34 cellular contexts compared by ENCODE assay signal in the genomic region with DNA sequence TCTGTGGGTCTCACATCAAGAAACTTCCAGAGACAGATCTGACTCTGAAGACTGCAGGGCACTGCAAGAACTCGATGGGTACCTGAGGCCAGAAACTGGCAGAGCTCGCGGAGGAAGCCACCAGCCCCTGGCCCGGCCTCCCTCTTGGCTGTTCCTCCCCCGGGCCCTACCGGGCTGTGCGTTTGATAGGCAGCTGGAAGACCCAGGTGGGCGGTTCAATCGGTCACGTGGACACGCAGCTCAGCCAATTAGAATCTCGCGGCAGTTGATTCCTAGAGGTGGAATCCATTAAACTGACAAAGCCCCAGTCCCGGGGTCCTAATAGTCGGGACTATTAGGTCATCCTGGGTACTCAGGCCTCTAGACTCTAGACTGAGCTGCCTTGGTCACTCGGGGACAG.
"Had no signal": no experiment of that assay in that cellular context is flagged by ENCODE, and none has a peak within 500 bp of the region (broad histone marks: within the 10 kb centered on the region; RNA-seq: fewer than 3 reads in every experiment).

No MANE protein-coding gene starts in this region.

- H3K4me3 Mint-ChIP-seq: activated CD4-positive, alpha-beta T cell treated with anti-CD3 and anti-CD28 coated beads, Interleukin-2, amount 10 ng/mL, durations not matched to agents 24 days and 14 days; activated CD8-positive, alpha-beta T cell treated with anti-CD3 and anti-CD28 coated beads for 36 hours; activated naive CD8-positive, alpha-beta T cell treated with anti-CD3 and anti-CD28 coated beads for 36 hours; activated T-cell treated with anti-CD3 and anti-CD28 coated beads, Interleukin-2, amount 50 U/mL, for 72 hours; activated T-helper 17 cell treated with anti-CD3 and anti-CD28 coated beads, Interleukin-2, amount 50 U/mL, for 72 hours; central memory CD8-positive, alpha-beta T cell had no signal

- H3K27ac Mint-ChIP-seq: activated CD4-positive, alpha-beta T cell treated with anti-CD3 and anti-CD28 coated beads, Interleukin-2, amount 10 ng/mL, durations not matched to agents 24 days and 14 days; activated CD8-positive, alpha-beta T cell treated with anti-CD3 and anti-CD28 coated beads for 36 hours; activated naive CD8-positive, alpha-beta T cell treated with anti-CD3 and anti-CD28 coated beads for 36 hours; activated T-cell treated with anti-CD3 and anti-CD28 coated beads, Interleukin-2, amount 50 U/mL, for 72 hours; activated T-helper 17 cell treated with anti-CD3 and anti-CD28 coated beads, Interleukin-2, amount 50 U/mL, for 72 hours had no signal

- H3K27me3 ChIP-seq: ascending aorta, cardiac muscle cell, MG63 had no signal

- H3K9me3 Mint-ChIP-seq: activated CD4-positive, alpha-beta T cell treated with anti-CD3 and anti-CD28 coated beads, Interleukin-2, amount 10 ng/mL, durations not matched to agents 24 days and 14 days; activated CD8-positive, alpha-beta T cell treated with anti-CD3 and anti-CD28 coated beads for 36 hours; activated naive CD8-positive, alpha-beta T cell treated with anti-CD3 and anti-CD28 coated beads for 36 hours; activated T-cell treated with anti-CD3 and anti-CD28 coated beads, Interleukin-2, amount 50 U/mL, for 72 hours; activated T-helper 17 cell treated with anti-CD3 and anti-CD28 coated beads, Interleukin-2, amount 50 U/mL, for 72 hours; central memory CD8-positive, alpha-beta T cell had no signal

- H3K9me3 ChIP-seq: ascending aorta, MG63 had no signal

- H3K4me1 ChIP-seq: ascending aorta had no signal

- H3K4me1 Mint-ChIP-seq: activated CD4-positive, alpha-beta T cell treated with anti-CD3 and anti-CD28 coated beads, Interleukin-2, amount 10 ng/mL, durations not matched to agents 24 days and 14 days; activated naive CD8-positive, alpha-beta T cell treated with anti-CD3 and anti-CD28 coated beads for 36 hours; activated T-helper 17 cell treated with anti-CD3 and anti-CD28 coated beads, Interleukin-2, amount 50 U/mL, for 72 hours; central memory CD8-positive, alpha-beta T cell had no signal

- DNase-seq: activated CD4-positive, alpha-beta T cell treated with anti-CD3 and anti-CD28 coated beads for 1 hour; activated CD4-positive, alpha-beta T cell treated with anti-CD3 and anti-CD28 coated beads, Interleukin-2, amount 10 ng/mL, durations not matched to agents 24 days and 14 days; activated CD4-positive, alpha-beta T cell treated with anti-CD3 and anti-CD28 coated beads, Interleukin-2, amount 50 U/mL, for 4 hours; activated CD4-positive, CD25-positive, alpha-beta regulatory T cell; activated CD8-positive, alpha-beta T cell treated with anti-CD3 and anti-CD28 coated beads for 36 hours; activated effector memory CD4-positive, alpha-beta T cell treated with anti-CD3 and anti-CD28 coated beads, Interleukin-2, amount 50 U/mL, for 16 hours; activated naive CD4-positive, alpha-beta T cell; activated naive CD4-positive, alpha-beta T cell treated with anti-CD3 and anti-CD28 coated beads, Interleukin-2, amount 50 U/mL, for 16 hours; activated naive CD8-positive, alpha-beta T cell treated with anti-CD3 and anti-CD28 coated beads for 36 hours; activated T-cell treated with anti-CD3 and anti-CD28 coated beads, Interleukin-2, amount 50 U/mL, for 1 hour; activated T-cell treated with anti-CD3 and anti-CD28 coated beads, Interleukin-2, amount 50 U/mL, for 72 hours; amniotic stem cell; Kasumi-1; KG1; MG63; NCI-H1092; NCI-H1436 treated with DMSO at 0.1 percent for 48 hours; NCI-H187 treated with DMSO at 0.1 percent for 48 hours; NCI-H2081; NCI-H2171 treated with DMSO at 0.1 percent for 48 hours; NCI-H2227 treated with DMSO at 0.1 percent for 48 hours; NCI-H446; NCI-H524; NCI-H69; SW 1271; T-helper 1 cell; T-helper 2 cell; T-helper 9 cell had no signal

- H3K27ac ChIP-seq: ascending aorta, cardiac muscle cell, VCaP had no signal

- ATAC-seq: activated CD8-positive, alpha-beta T cell treated with anti-CD3 and anti-CD28 coated beads for 36 hours; activated T-cell treated with anti-CD3 and anti-CD28 coated beads, Interleukin-2, amount 50 U/mL, for 72 hours; activated T-helper 17 cell treated with anti-CD3 and anti-CD28 coated beads, Interleukin-2, amount 50 U/mL, for 72 hours; Panc1 had no signal

- H3K4me3 ChIP-seq: ascending aorta, cardiac muscle cell, MG63 had no signal

- H3K36me3 ChIP-seq: ascending aorta, cardiac muscle cell, MG63 had no signal
